In the genomic region with DNA sequence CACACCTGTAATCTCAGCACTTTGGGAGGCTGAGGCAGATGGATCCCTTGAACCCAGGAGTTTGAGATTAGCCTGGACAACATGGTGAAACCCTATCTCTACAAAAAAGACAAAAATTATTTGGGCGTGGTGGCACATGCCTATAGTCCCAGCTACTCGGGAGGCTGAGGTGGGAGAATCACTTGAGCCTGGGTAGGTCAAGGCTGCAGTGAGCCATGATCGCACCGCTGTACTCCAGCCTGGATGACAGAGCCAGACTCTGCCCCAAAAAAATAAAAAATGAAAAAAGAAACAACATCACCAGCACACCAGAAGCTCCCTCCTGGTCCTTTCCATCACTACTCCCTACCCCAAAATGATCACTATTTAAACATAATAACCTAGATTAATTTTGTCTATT, we compare ENCODE assay signal across 14 cellular contexts. TPM values are rescaled to one million over a fixed set of nuclear protein-coding genes. Genes with fewer than 3 reads are reported as not detected.
A peak's percentile ranks its signal among the peaks of the same experiment; 100 is the strongest.
DNase-seq lines count a peak whose midpoint lies in the region; ATAC-seq, FAIRE-seq and TF ChIP-seq lines count a peak whose summit lies in the region.
"Had no signal": no experiment of that assay in that cellular context is flagged by ENCODE, and none has a peak within 500 bp of the region (broad histone marks: within the 10 kb centered on the region; RNA-seq: fewer than 3 reads in every experiment).

No MANE protein-coding gene starts in this region.

- H3K9me3 ChIP-seq in Caco-2 (no peaks in the 10 kb centered on the region), GM12878 (replicated peaks; ENCODE audit: control insufficient read depth, insufficient read depth, low read length) (no peaks in the 10 kb centered on the region), vagina (no peaks in the 10 kb centered on the region), lower lobe of right lung (no peaks in the 10 kb centered on the region)
- H3K9me3 ChIP-seq in naive thymus-derived CD4-positive, alpha-beta T cell (ENCODE audit: control insufficient read depth in 2 of 3, low read length in 3 of 3): no peaks in the 10 kb centered on the region
- H3K9me3 ChIP-seq: body of pancreas, suprapubic skin had no signal

- TF ChIP-seq RAD21 in GM12878 (IDR thresholded peaks at IDR 0.05; ENCODE audit: insufficient read depth, low read depth, low read length): no peak

- no peaks in the 10 kb centered on the region for H4K20me1 ChIP-seq in GM12878 (ENCODE audit: control insufficient read depth, insufficient read depth)

- WGBS in GM12878 (ENCODE audit: insufficient coverage, insufficient replicate concordance, low lambda C conversion rate, missing lambda C conversion rate): 96% methylated on average over 4 of the region's 4 CpGs

- H3K27me3 Mint-ChIP-seq in Caco-2 (ENCODE audit: insufficient read depth, unreplicated experiment) (no peaks in the 10 kb centered on the region), IgD-negative memory B cell (no peaks in the 10 kb centered on the region)
- H3K27me3 Mint-ChIP-seq in naive thymus-derived CD4-positive, alpha-beta T cell: peaks cover 0 to 14% (median 5%) of the 10 kb centered on the region in 5 donors

- ATAC-seq in GM12878 (no peak), GM18861 (IDR thresholded peaks at IDR 0.05; ENCODE audit: unreplicated experiment) (no peak), lower lobe of right lung (no peak)
- no peak for ATAC-seq in naive thymus-derived CD4-positive, alpha-beta T cell
- ATAC-seq: body of pancreas, sciatic nerve had no signal

- H3K9me3 Mint-ChIP-seq in Caco-2 (ENCODE audit: unreplicated experiment) (no peaks in the 10 kb centered on the region), IgD-negative memory B cell (no peaks in the 10 kb centered on the region)
- H3K9me3 Mint-ChIP-seq in naive thymus-derived CD4-positive, alpha-beta T cell: peaks cover 0 to 2% (median 0%) of the 10 kb centered on the region in 11 donors

- H3K4me3 Mint-ChIP-seq in Caco-2 (ENCODE audit: unreplicated experiment): peak overlapping the region; percentile 81
- H3K4me3 Mint-ChIP-seq in IgD-negative memory B cell: peak overlapping the region in 3 of 4 donors; percentile 21 to 99 (median 90)
- H3K4me3 Mint-ChIP-seq in naive thymus-derived CD4-positive, alpha-beta T cell: peak overlapping the region in 6 of 10 donors; percentile 3 to 51 (median 35)

- POLR2A ChIA-PET in Caco-2 (lab: Charles Lee) (no interaction called here), GM12878 (lab: Charles Lee) (interaction anchor here (0.9 kb wide), 1 partner anchor 38 kb away, joined by 3 read pairs; no protein-coding TSS in a partner anchor)
- POLR2A ChIA-PET in naive thymus-derived CD4-positive, alpha-beta T cell (lab: Charles Lee): no interaction called here

- DNase-seq in Caco-2 (no peak), GM12878 (ENCODE audit: low read depth, low spot score) (no peak), vagina (ENCODE audit: extremely low spot score in 2 of 2) (no peak), NCI-H1092 treated with DMSO at 0.1 percent for 48 hours (lab: John Stamatoyannopoulos, UW) (no peak), lower lobe of right lung (no peak)
- DNase-seq in naive thymus-derived CD4-positive, alpha-beta T cell: no peak
- DNase-seq: activated CD8-positive, alpha-beta memory T cell treated with anti-CD3 and anti-CD28 coated beads, Interleukin-2, amount 50 U/mL, for 48 hours; body of pancreas; COR-L47 had no signal

- H3K36me3 ChIP-seq in Caco-2 (ENCODE audit: control insufficient read depth, insufficient read depth, low read length) (no peaks in the 10 kb centered on the region; the same call in 1 of the 2 replicates), GM12878 (ENCODE audit: control insufficient read depth in 2 of 2, insufficient read depth in 2 of 2, low read length in 1 of 2) (peaks cover 3 to 9% of the 10 kb centered on the region in 2 experiments), vagina (peaks cover 0 to 4% of the 10 kb centered on the region in 2 donors), lower lobe of right lung (peaks cover 11% of the 10 kb centered on the region)
- H3K36me3 ChIP-seq in naive thymus-derived CD4-positive, alpha-beta T cell (ENCODE audit: control insufficient read depth in 2 of 3, insufficient read depth in 3 of 3, low read length in 3 of 3): peaks cover 0 to 12% (median 0%) of the 10 kb centered on the region in 3 experiments

- SMC1A ChIA-PET in GM12878 (lab: Charles Lee; ENCODE audit: uncharacterized antibody, unreplicated experiment): interaction anchor here (0.9 to 2.0 kb wide), 6 partner anchors 9 to 345 kb away, joined by 3 to 5 read pairs (median 4); no protein-coding TSS in a partner anchor

- TF ChIP-seq POLR2A in GM12878 (IDR thresholded peaks at IDR 0.05; ENCODE audit: low read depth, low read length) (no peak), vagina (IDR thresholded peaks at IDR 0.05) (no peak)

- in situ Hi-C loops in GM12878 (cut with MboI): no loop called here

- H3K4me3 ChIP-seq in Caco-2 (ENCODE audit: low read depth, low read length) (no peak overlapping the region), GM12878 (peak overlapping the region; percentile 98; the same call in 1 of the 2 replicates), vagina (no peak overlapping the region), lower lobe of right lung (no peak overlapping the region)
- no peak overlapping the region for H3K4me3 ChIP-seq in naive thymus-derived CD4-positive, alpha-beta T cell (ENCODE audit: low read length)
- H3K4me3 ChIP-seq: body of pancreas, suprapubic skin had no signal

- H3K27ac Mint-ChIP-seq in Caco-2 (ENCODE audit: unreplicated experiment) (peak overlapping the region; percentile 30), IgD-negative memory B cell (no peak overlapping the region)
- H3K27ac Mint-ChIP-seq in naive thymus-derived CD4-positive, alpha-beta T cell: peak overlapping the region in 1 of 9 donors; percentile 9

- H3K4me2 ChIP-seq in GM12878 (ENCODE audit: control insufficient read depth, insufficient read depth): peak overlapping the region; percentile 83; the same call in 1 of the 2 replicates

- CTCF ChIA-PET in Caco-2 (lab: Charles Lee) (no interaction called here), GM12878 (lab: Yijun Ruan, JAX) (interaction anchor here (1.1 to 3.2 kb wide), 2 partner anchors 103 to 314 kb away, joined by 3 to 10 read pairs; no protein-coding TSS in a partner anchor)
- CTCF ChIA-PET in naive thymus-derived CD4-positive, alpha-beta T cell (lab: Charles Lee): interaction anchor here (0.6 kb wide), 1 partner anchor 104 kb away, joined by 3 read pairs; no protein-coding TSS in a partner anchor

- no peak for FAIRE-seq in GM12878 (lab: Jason Lieb, UNC)
- FAIRE-seq: RCC 7860 had no signal

- H3K79me2 ChIP-seq in GM12878 (ENCODE audit: control insufficient read depth, insufficient read depth, low read length): peaks cover 87% of the 10 kb centered on the region

- RAD21 ChIA-PET in GM12878 (lab: Charles Lee; ENCODE audit: unreplicated experiment): interaction anchor here (0.8 kb wide), 1 partner anchor 314 kb away, joined by 3 read pairs; no protein-coding TSS in a partner anchor

- H3K9ac ChIP-seq in GM12878 (ENCODE audit: control insufficient read depth, insufficient read depth, low read length): no peak overlapping the region

- BruUV-seq in Caco-2 (replicated peaks; lab: Mats Ljungman, UMichigan): no TSS peak
- BruUV-seq in GM12878 (replicated peaks; lab: Mats Ljungman, UMichigan): no TSS peak

- H3K4me1 ChIP-seq in Caco-2: peaks cover 9% of the 10 kb centered on the region; the same call in 1 of the 2 replicates
- no peaks in the 10 kb centered on the region for H3K4me1 ChIP-seq in GM12878 (ENCODE audit: control insufficient read depth, insufficient read depth, low read length)
- peaks cover 0 to 8% of the 10 kb centered on the region in 2 donors for H3K4me1 ChIP-seq in naive thymus-derived CD4-positive, alpha-beta T cell (ENCODE audit: control insufficient read depth in 2 of 2, insufficient read depth in 2 of 2, low read length in 2 of 2)
- peaks cover 38% of the 10 kb centered on the region for H3K4me1 ChIP-seq in vagina
- H3K4me1 ChIP-seq in lower lobe of right lung: peaks cover 29% of the 10 kb centered on the region

- peaks cover 22% of the 10 kb centered on the region for H3K36me3 Mint-ChIP-seq in Caco-2 (ENCODE audit: insufficient read depth, unreplicated experiment)
- H3K36me3 Mint-ChIP-seq in IgD-negative memory B cell: peaks cover 6% of the 10 kb centered on the region
- H3K36me3 Mint-ChIP-seq in naive thymus-derived CD4-positive, alpha-beta T cell: peaks cover 0 to 12% (median 11%) of the 10 kb centered on the region in 5 donors

- intact Hi-C loops in Caco-2 (cut with micrococcal nuclease; ENCODE audit: unreplicated experiment) (no loop called here), GM12878 (cut with micrococcal nuclease; ENCODE audit: unreplicated experiment) (no loop called here), vagina (cut with DNase I) (no loop called here), lower lobe of right lung (cut with DNase I) (no loop called here)
- intact Hi-C loops in naive thymus-derived CD4-positive, alpha-beta T cell (cut with micrococcal nuclease): no loop called here

- H3K27me3 ChIP-seq in Caco-2 (replicated peaks; ENCODE audit: control insufficient read depth, insufficient read depth, low read length) (no peaks in the 10 kb centered on the region), GM12878 (replicated peaks in 1 of 2; ENCODE audit: control insufficient read depth in 2 of 2, insufficient read depth in 2 of 2, low read length in 1 of 2) (no peaks in the 10 kb centered on the region), vagina (no peaks in the 10 kb centered on the region), lower lobe of right lung (ENCODE audit: low read depth) (no peaks in the 10 kb centered on the region)
- no peaks in the 10 kb centered on the region for H3K27me3 ChIP-seq in naive thymus-derived CD4-positive, alpha-beta T cell (ENCODE audit: control insufficient read depth in 2 of 2, insufficient read depth in 2 of 2, low read length in 2 of 2)
- H3K27me3 ChIP-seq: body of pancreas, suprapubic skin had no signal

- H3K4me1 Mint-ChIP-seq in Caco-2 (ENCODE audit: low read depth, unreplicated experiment): peaks cover 19% of the 10 kb centered on the region
- peaks cover 22 to 29% (median 28%) of the 10 kb centered on the region in 3 donors for H3K4me1 Mint-ChIP-seq in IgD-negative memory B cell
- H3K4me1 Mint-ChIP-seq in naive thymus-derived CD4-positive, alpha-beta T cell: peaks cover 25 to 67% (median 57%) of the 10 kb centered on the region in 7 donors

- no peak overlapping the region for H2AFZ ChIP-seq in GM12878 (ENCODE audit: control insufficient read depth, low read depth, low read length)

- H3K27ac ChIP-seq in GM12878 (ENCODE audit: control insufficient read depth, insufficient read depth): no peak overlapping the region
- no peak overlapping the region for H3K27ac ChIP-seq in naive thymus-derived CD4-positive, alpha-beta T cell (ENCODE audit: low read depth, low read length)
- H3K27ac ChIP-seq in vagina: no peak overlapping the region
- no peak overlapping the region for H3K27ac ChIP-seq in lower lobe of right lung
- H3K27ac ChIP-seq: suprapubic skin had no signal

- TF ChIP-seq EP300 in GM12878 (IDR thresholded peaks at IDR 0.05; ENCODE audit: borderline replicate concordance in 1 of 2, control insufficient read depth in 1 of 2, low read depth in 2 of 2, low read length in 2 of 2): no peak

- no peak for TF ChIP-seq CTCF in Caco-2 (IDR thresholded peaks at IDR 0.05; ENCODE audit: insufficient read depth in 1 of 2, low read depth in 1 of 2, low read length in 1 of 2, severe bottlenecking in 1 of 2, unreplicated experiment in 1 of 2)
- no peak for TF ChIP-seq CTCF in GM12878 (IDR thresholded peaks at IDR 0.05 in 2 of 3, conservative IDR thresholded peaks at IDR 0.05 in 1 of 3; ENCODE audit: control insufficient read depth in 2 of 3, extremely low read depth in 1 of 3, insufficient read depth in 1 of 3, low read depth in 3 of 3, low read length in 3 of 3)
- no peak for TF ChIP-seq CTCF in vagina (IDR thresholded peaks at IDR 0.05)
- no peak for TF ChIP-seq CTCF in lower lobe of right lung (IDR thresholded peaks at IDR 0.05)

RNA-seq across cellular contexts. Expression of a gene that starts 2.6 kb away (rescaled TPM):
- 76.9 and 77.4 TPM in 2 replicates for total RNA-seq in Caco-2 (2022)
- polyA plus RNA-seq in IgD-negative memory B cell: 21.5 TPM
- total RNA-seq in GM12878 (2013; cell fraction: nucleolus; rRNA removed): 290 and 298 TPM in 2 replicates
- total RNA-seq in GM12878 (2014; rRNA removed): 66.9 and 76.1 TPM in 2 replicates
- 88.4 and 93.8 TPM in 2 replicates for total RNA-seq in GM12878 (2014; rRNA removed; fragmentation: Illumina TruSeq; extraction: Trizol)
- total RNA-seq in GM12878 (2021): 61.3 and 65.4 TPM in 2 replicates
- 24.2 TPM for polyA plus RNA-seq in GM12878 (2011; ENCODE audit: low read depth)
- polyA plus RNA-seq in GM12878 (2011; rRNA removed): 134 and 148 TPM in 2 replicates
- 49.8 and 63.4 TPM in 2 replicates for polyA plus RNA-seq in GM12878 (2011; cell fraction: cytosol; rRNA removed)
- polyA plus RNA-seq in GM12878 (2011; cell fraction: nucleus; rRNA removed): 52.1 and 59.0 TPM in 2 replicates
- polyA plus RNA-seq in GM12878 (2012): 33.9 and 41.9 TPM in 2 replicates
- 100 and 126 TPM in 2 replicates for polyA plus RNA-seq in GM12878 (2014; fragmentation: Illumina TruSeq; extraction: Trizol)
- 10 to 100 TPM; 32.8 to 35.6 TPM for polyA plus RNA-seq in GM12878 (2014; fragmentation: Nextera tagmentation; extraction: Ambion mirVana)
- polyA plus RNA-seq in GM12878 (2014; rRNA removed): 49.7 and 67.3 TPM in 2 replicates
- polyA plus RNA-seq in GM12878 (2016; fragmentation: Nextera tagmentation; extraction: Ambion mirVana): 10 to 100 TPM; 49.1 to 49.4 TPM
- polyA minus RNA-seq in GM12878 (2011; rRNA and poly(A)+ RNA removed): 82.9 and 124 TPM in 2 replicates
- polyA minus RNA-seq in GM12878 (2011; cell fraction: cytosol; rRNA and poly(A)+ RNA removed): 20.4 and 35.5 TPM in 2 replicates
- 47.4 and 67.4 TPM in 2 replicates for polyA minus RNA-seq in GM12878 (2011; cell fraction: nucleus; rRNA and poly(A)+ RNA removed)
- total RNA-seq in naive thymus-derived CD4-positive, alpha-beta T cell: 10 to 100 TPM; 37.2 to 48.8 (median 44.2) TPM
- polyA plus RNA-seq in naive thymus-derived CD4-positive, alpha-beta T cell: 10 to 100 TPM; 23.2 to 26.9 TPM
- 63.3 TPM for total RNA-seq in vagina
- 64.2 TPM for total RNA-seq in lower lobe of right lung

RNA-seq across cellular contexts. Expression of a gene that starts 2.9 kb away (rescaled TPM):
- total RNA-seq in Caco-2 (2022): 23.5 and 25.1 TPM in 2 replicates
- 5.0 TPM for polyA plus RNA-seq in IgD-negative memory B cell
- 6.2 and 7.0 TPM in 2 replicates for total RNA-seq in GM12878 (2013; cell fraction: nucleolus; rRNA removed)
- 8.5 and 9.3 TPM in 2 replicates for total RNA-seq in GM12878 (2014; rRNA removed)
- total RNA-seq in GM12878 (2014; rRNA removed; fragmentation: Illumina TruSeq; extraction: Trizol): 12.3 and 12.8 TPM in 2 replicates
- total RNA-seq in GM12878 (2021): 11.6 and 15.5 TPM in 2 replicates
- polyA plus RNA-seq in GM12878 (2011; ENCODE audit: low read depth): 1.2 TPM
- polyA plus RNA-seq in GM12878 (2011; rRNA removed): 2.8 and 3.4 TPM in 2 replicates
- 1.2 and 1.3 TPM in 2 replicates for polyA plus RNA-seq in GM12878 (2011; cell fraction: cytosol; rRNA removed)
- polyA plus RNA-seq in GM12878 (2011; cell fraction: nucleus; rRNA removed): 1.8 and 2.4 TPM in 2 replicates
- 1.2 and 1.5 TPM in 2 replicates for polyA plus RNA-seq in GM12878 (2012)
- 9.3 and 11.5 TPM in 2 replicates for polyA plus RNA-seq in GM12878 (2014; fragmentation: Illumina TruSeq; extraction: Trizol)
- polyA plus RNA-seq in GM12878 (2014; fragmentation: Nextera tagmentation; extraction: Ambion mirVana): 1 to 10 TPM; 2.4 to 3.3 TPM
- 5.7 and 6.1 TPM in 2 replicates for polyA plus RNA-seq in GM12878 (2014; rRNA removed)
- polyA plus RNA-seq in GM12878 (2016; fragmentation: Nextera tagmentation; extraction: Ambion mirVana): 1 to 10 TPM; 9.4 to 9.6 TPM
- polyA minus RNA-seq in GM12878 (2011; rRNA and poly(A)+ RNA removed): 3.5 and 4.2 TPM in 2 replicates
- 2.1 and 3.1 TPM in 2 replicates for polyA minus RNA-seq in GM12878 (2011; cell fraction: cytosol; rRNA and poly(A)+ RNA removed)
- 2.9 and 4.3 TPM in 2 replicates for polyA minus RNA-seq in GM12878 (2011; cell fraction: nucleus; rRNA and poly(A)+ RNA removed)
- total RNA-seq in naive thymus-derived CD4-positive, alpha-beta T cell: 1 to 10 TPM in 3 of 5 experiments, under 1 TPM in 2; 0.70 to 8.6 (median 1.1) TPM
- polyA plus RNA-seq in naive thymus-derived CD4-positive, alpha-beta T cell: 1 to 10 TPM in 1 of 2 donors, under 1 TPM in 1; 0.35 to 1.1 TPM
- 17.7 TPM for total RNA-seq in vagina
- total RNA-seq in lower lobe of right lung: 22.9 TPM

Comparison
In these comparisons a context has a peak if more than half of its experiments do, and no peak if none do; other contexts are left out.
1. H3K4me3 Mint-ChIP-seq: peak in every context shown above with its lines; median percentile 90 in IgD-negative memory B cell; 81 in Caco-2; 35 in naive thymus-derived CD4-positive, alpha-beta T cell.